1 cellular context compared by ENCODE assay signal in the genomic region with DNA sequence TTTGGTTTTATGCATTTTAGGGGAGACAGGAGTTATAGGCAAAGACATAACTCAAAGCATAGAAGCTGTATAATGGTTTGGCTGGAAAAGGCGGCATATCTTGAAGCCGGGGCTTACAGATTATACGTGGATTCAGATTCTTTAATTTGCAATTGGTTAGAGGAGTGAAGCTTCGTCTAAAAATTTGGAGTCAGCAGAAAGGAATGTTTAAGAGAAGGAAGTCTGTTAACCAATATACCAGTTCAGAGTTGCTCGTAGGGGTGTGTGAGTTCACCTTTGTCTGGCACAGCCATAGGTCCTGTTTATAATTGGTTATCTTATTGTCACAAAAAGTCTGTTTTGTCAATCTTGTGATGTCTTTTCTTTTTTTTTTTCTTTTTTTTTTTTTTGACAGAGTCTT.
TF ChIP-seq lines count a peak whose summit lies in the region.

No MANE protein-coding gene starts in this region.

TF ChIP-seq in K562, 482 proteins besides CTCF, POLR2A, EP300 and RAD21:
- TF ChIP-seq ZNF316 (IDR thresholded peaks at IDR 0.05) (0 out of 2 replicates have a peak, but pooled peaks have one; percentile 28), HNRNPK (IDR thresholded peaks at IDR 0.05; ENCODE audit: low read depth, low read length, poor library complexity, severe bottlenecking) (no peak), ZNF717 (CRISPR knock-in tag; IDR thresholded peaks at IDR 0.05) (no peak), SIRT6 (IDR thresholded peaks at IDR 0.05; ENCODE audit: low read depth, low read length) (no peak), SMAD2 (IDR thresholded peaks at IDR 0.05; ENCODE audit: low read depth, low read length) (no peak)
